ENCODE assay signal across 30 cellular contexts in the genomic region with DNA sequence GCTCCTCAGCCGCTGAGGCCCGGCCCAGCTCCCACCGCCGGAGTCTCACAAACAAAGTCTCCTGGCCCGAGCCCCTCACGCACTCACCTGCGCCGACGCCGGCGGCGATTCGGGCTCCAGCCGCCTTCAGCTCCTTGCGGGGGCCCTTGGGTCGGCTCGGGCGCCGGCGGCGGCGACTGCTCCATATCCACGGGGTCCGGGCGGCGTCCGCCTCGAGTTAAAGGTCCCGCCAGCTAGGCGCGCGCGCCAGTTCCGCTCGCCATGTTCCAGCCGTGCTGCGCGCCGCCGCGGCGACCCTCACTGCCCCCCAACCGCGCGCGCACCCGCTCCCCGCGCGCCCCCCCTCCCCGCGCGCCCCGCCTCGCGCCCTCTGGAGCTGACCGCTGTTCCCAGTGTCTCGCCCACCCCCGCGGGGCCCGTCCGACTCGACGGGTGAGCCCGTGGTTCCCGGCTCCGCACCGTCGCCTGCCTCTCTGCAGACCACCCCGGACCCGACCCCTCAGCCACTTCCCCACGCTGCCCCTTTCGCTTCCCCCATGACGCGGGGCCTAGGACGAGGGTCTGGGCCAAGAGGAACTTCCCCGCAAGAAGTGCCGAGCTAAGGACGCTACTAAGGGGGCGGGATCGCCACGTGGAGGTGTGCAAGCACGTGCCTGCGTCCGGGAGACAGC.
DNase-seq lines count a peak whose midpoint lies in the region; ATAC-seq, FAIRE-seq and TF ChIP-seq lines count a peak whose summit lies in the region.
"Had no signal": no experiment of that assay in that cellular context is flagged by ENCODE, and none has a peak within 500 bp of the region (broad histone marks: within the 10 kb centered on the region; RNA-seq: fewer than 3 reads in every experiment).

No MANE protein-coding gene starts in this region.

- FAIRE-seq in K562 (lab: Jason Lieb, UNC): no peak
- FAIRE-seq: HTR-8/SVneo had no signal

- DNase-seq in SK-N-SH (peak; percentile 24), GM20000 (ENCODE audit: low spot score) (peak; percentile 13), K562 (ENCODE audit: extremely low read depth in 1 of 4, low spot score in 3 of 4) (peak in 3 of 4 experiments; percentile 3 to 19 (median 5)), thoracic aorta (ENCODE audit: low spot score) (no peak), AG20443 (ENCODE audit: low spot score) (no peak), NCI-H2171 (lab: John Stamatoyannopoulos, UW) (no peak), HK-2 (ENCODE audit: unreplicated experiment) (no peak)
- DNase-seq: activated CD4-positive, alpha-beta T cell treated with anti-CD3 and anti-CD28 coated beads, Interleukin-2, amount 10 ng/mL, durations not matched to agents 7 days and 5 days; activated CD8-positive, alpha-beta memory T cell treated with anti-CD3 and anti-CD28 coated beads, Interleukin-2, amount 10 ng/mL, durations not matched to agents 7 days and 5 days; activated gamma-delta T cell; activated T-cell treated with anti-CD3 and anti-CD28 coated beads, Interleukin-2, amount 50 U/mL, for 4 hours; CD4-positive, alpha-beta T cell; central memory CD4-positive, alpha-beta T cell; effector memory CD8-positive, alpha-beta T cell; head of caudate nucleus; islet precursor cell; left ventricle myocardium superior; mesendoderm; NCI-H2029; NCI-H526; right cardiac atrium; SHP77; spleen; stimulated activated CD4-positive, alpha-beta T cell treated with anti-CD3 and anti-CD28 coated beads, Interleukin-2, amount 100 ng/mL, for 48 hours; SW 1271; T1000 had no signal

- H3K4me2 ChIP-seq in SK-N-SH (no peak overlapping the region), K562 (ENCODE audit: insufficient read depth, low read length) (no peak overlapping the region)

- H3K9me3 ChIP-seq in SK-N-SH (no peaks in the 10 kb centered on the region), K562 (replicated peaks; ENCODE audit: control insufficient read depth, insufficient read depth, low read depth, low read length) (no peaks in the 10 kb centered on the region), thoracic aorta (no peaks in the 10 kb centered on the region)

- in situ Hi-C loops in K562 (cut with MboI): no loop called here

- 44% methylated on average over 50 of the region's 85 CpGs for WGBS in SK-N-SH (ENCODE audit: low lambda C conversion rate)
- WGBS in K562 (ENCODE audit: insufficient coverage, low coverage, missing lambda C conversion rate): 51% methylated on average over 22 of the region's 85 CpGs

- H3K9ac ChIP-seq in SK-N-SH (no peak overlapping the region), K562 (ENCODE audit: insufficient read depth in 1 of 2, low read depth in 2 of 2, low read length in 2 of 2) (no peak overlapping the region)

- TF ChIP-seq RAD21 in SK-N-SH (IDR thresholded peaks at IDR 0.05; ENCODE audit: low read length): no peak
- no peak for TF ChIP-seq RAD21 in K562 (CRISPR knock-in tag; conservative IDR thresholded peaks at IDR 0.05 in 1 of 2, IDR thresholded peaks at IDR 0.05 in 1 of 2)

- H3K27me3 ChIP-seq in SK-N-SH (ENCODE audit: insufficient read depth) (no peaks in the 10 kb centered on the region; the same call in 1 of the 2 replicates), K562 (ENCODE audit: control insufficient read depth in 2 of 2, insufficient read depth in 2 of 2, low read length in 2 of 2) (no peaks in the 10 kb centered on the region), thoracic aorta (replicated peaks; ENCODE audit: insufficient read depth) (no peaks in the 10 kb centered on the region)

- H3K9me2 ChIP-seq in SK-N-SH: no peaks in the 10 kb centered on the region

- TF ChIP-seq EP300 in SK-N-SH (IDR thresholded peaks at IDR 0.05; ENCODE audit: borderline replicate concordance in 1 of 2, low read depth in 1 of 2, low read length in 1 of 2): no peak
- TF ChIP-seq EP300 in K562 (IDR thresholded peaks at IDR 0.05; ENCODE audit: low read length): no peak

- H3K27ac ChIP-seq in SK-N-SH (ENCODE audit: low read depth in 2 of 2, low read length in 1 of 2) (no peak overlapping the region), K562 (ENCODE audit: extremely low read depth, low read depth, low read length) (no peak overlapping the region), thoracic aorta (no peak overlapping the region)
- H3K27ac ChIP-seq: spleen, VCaP had no signal

- ATAC-seq in SK-N-SH treated with all-trans-retinoic acid at 6 μM for 48 hours (no peak), K562 (no peak), thoracic aorta (ENCODE audit: insufficient number of reproducible peaks, low FRiP score, low read depth) (no peak)
- ATAC-seq: activated CD8-positive, alpha-beta memory T cell treated with anti-CD3 and anti-CD28 coated beads, Interleukin-2, amount 10 ng/mL, durations not matched to agents 7 days and 5 days; activated T-cell treated with anti-CD3 and anti-CD28 coated beads, Interleukin-2, amount 50 U/mL, for 4 hours; effector memory CD8-positive, alpha-beta T cell; esophagus mucosa; left ventricle myocardium superior; right cardiac atrium had no signal

- no peaks in the 10 kb centered on the region for H3K36me3 ChIP-seq in SK-N-SH (replicated peaks in 1 of 2; ENCODE audit: control insufficient read depth in 1 of 2, insufficient read depth in 2 of 2, low read length in 1 of 2)
- no peaks in the 10 kb centered on the region for H3K36me3 ChIP-seq in K562 (ENCODE audit: control insufficient read depth, insufficient read depth, low read length)
- no peaks in the 10 kb centered on the region for H3K36me3 ChIP-seq in thoracic aorta
- H3K36me3 ChIP-seq: spleen had no signal

- H3K4me3 ChIP-seq in SK-N-SH (ENCODE audit: low read depth in 2 of 2, low read length in 1 of 2) (no peak overlapping the region), K562 (peak overlapping the region; percentile 37; the same call in 1 of the 2 replicates), thoracic aorta (peak overlapping the region; percentile 53)
- H3K4me3 ChIP-seq: spleen had no signal

- intact Hi-C loops in K562 (cut with micrococcal nuclease): no loop called here

- BruUV-seq in K562 (replicated peaks; lab: Mats Ljungman, UMichigan): no TSS peak

- no peaks in the 10 kb centered on the region for H4K20me1 ChIP-seq in SK-N-SH (ENCODE audit: insufficient read depth)
- H4K20me1 ChIP-seq in K562 (replicated peaks; ENCODE audit: control insufficient read depth, insufficient read depth, low read length): no peaks in the 10 kb centered on the region

- no peaks in the 10 kb centered on the region for H3F3A ChIP-seq in SK-N-SH (replicated peaks; ENCODE audit: insufficient read depth)

- no peaks in the 10 kb centered on the region for H3K4me1 ChIP-seq in SK-N-SH (ENCODE audit: control insufficient read depth in 1 of 2, insufficient read depth in 2 of 2, low read depth in 1 of 2, low read length in 1 of 2)
- H3K4me1 ChIP-seq in K562 (replicated peaks in 1 of 2; ENCODE audit: control insufficient read depth in 2 of 2, insufficient read depth in 2 of 2, low read length in 2 of 2): peaks cover 0 to 4% of the 10 kb centered on the region in 2 experiments; a peak in 2 of 5 replicates
- H3K4me1 ChIP-seq in thoracic aorta (ENCODE audit: control insufficient read depth in 1 of 2, low read depth in 2 of 2): no peaks in the 10 kb centered on the region
- H3K4me1 ChIP-seq: spleen had no signal

- no peak for TF ChIP-seq POLR2A in K562 (conservative IDR thresholded peaks at IDR 0.05)

- POLR2A ChIA-PET in SK-N-SH (lab: Yijun Ruan, JAX): no interaction called here
- POLR2A ChIA-PET in K562 (lab: Yijun Ruan, JAX): no interaction called here

- H3K9me1 ChIP-seq in K562 (ENCODE audit: control insufficient read depth, insufficient read depth, low read length): no peaks in the 10 kb centered on the region

- TF ChIP-seq CTCF in SK-N-SH (IDR thresholded peaks at IDR 0.05) (no peak), GM20000 (IDR thresholded peaks at IDR 0.05; ENCODE audit: extremely low read depth, missing control alignments) (no peak), K562 (IDR thresholded peaks at IDR 0.05 in 2 of 3, conservative IDR thresholded peaks at IDR 0.05 in 1 of 3; ENCODE audit: insufficient read depth in 2 of 3, low read depth in 1 of 3, low read length in 3 of 3) (no peak), thoracic aorta (IDR thresholded peaks at IDR 0.05) (no peak)

- H3K79me2 ChIP-seq in SK-N-SH (ENCODE audit: insufficient read depth) (no peaks in the 10 kb centered on the region), K562 (ENCODE audit: control insufficient read depth, insufficient read depth, low read length) (no peaks in the 10 kb centered on the region)

- H2AFZ ChIP-seq in SK-N-SH (ENCODE audit: low read depth): no peak overlapping the region
- no peak overlapping the region; the same call in 1 of the 2 replicates for H2AFZ ChIP-seq in K562 (ENCODE audit: low read depth, low read length)

- CTCF ChIA-PET in SK-N-SH (lab: Yijun Ruan, JAX): no interaction called here
- CTCF ChIA-PET in K562 (lab: Yijun Ruan, JAX; ENCODE audit: low intra/inter-chr PET ratio): no interaction called here

TF ChIP-seq in SK-N-SH, 30 proteins besides CTCF, POLR2A, EP300 and RAD21 (continues in another document):
- TF ChIP-seq SIN3A (IDR thresholded peaks at IDR 0.05; ENCODE audit: borderline replicate concordance, low read depth, low read length) (no peak), FOXJ3 (CRISPR knock-in tag; IDR thresholded peaks at IDR 0.05) (no peak), JUND (IDR thresholded peaks at IDR 0.05) (no peak), TAF1 (IDR thresholded peaks at IDR 0.05; ENCODE audit: borderline replicate concordance, low read depth, low read length) (no peak)

TF ChIP-seq in SK-N-SH treated with all-trans-retinoic acid at 6 μM for 48 hours, 23 proteins besides CTCF, POLR2A, EP300 and RAD21 (continues in another document):
- TF ChIP-seq RARB (CRISPR knock-in tag; IDR thresholded peaks at IDR 0.05): no peak

TF ChIP-seq in K562, 482 proteins besides CTCF, POLR2A, EP300 and RAD21 (continues in another document):
- no peak for TF ChIP-seq JUNB (CRISPR knock-in tag; conservative IDR thresholded peaks at IDR 0.05)
- TF ChIP-seq, protein P1, sequence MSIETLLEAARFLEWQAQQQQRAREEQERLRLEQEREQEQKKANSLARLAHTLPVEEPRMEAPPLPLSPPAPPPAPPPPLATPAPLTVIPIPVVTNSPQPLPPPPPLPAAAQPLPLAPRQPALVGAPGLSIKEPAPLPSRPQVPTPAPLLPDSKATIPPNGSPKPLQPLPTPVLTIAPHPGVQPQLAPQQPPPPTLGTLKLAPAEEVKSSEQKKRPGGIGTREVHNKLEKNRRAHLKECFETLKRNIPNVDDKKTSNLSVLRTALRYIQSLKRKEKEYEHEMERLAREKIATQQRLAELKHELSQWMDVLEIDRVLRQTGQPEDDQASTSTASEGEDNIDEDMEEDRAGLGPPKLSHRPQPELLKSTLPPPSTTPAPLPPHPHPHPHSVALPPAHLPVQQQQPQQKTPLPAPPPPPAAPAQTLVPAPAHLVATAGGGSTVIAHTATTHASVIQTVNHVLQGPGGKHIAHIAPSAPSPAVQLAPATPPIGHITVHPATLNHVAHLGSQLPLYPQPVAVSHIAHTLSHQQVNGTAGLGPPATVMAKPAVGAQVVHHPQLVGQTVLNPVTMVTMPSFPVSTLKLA (conservative IDR thresholded peaks at IDR 0.05): 0 out of 4 replicates have a peak, but pooled peaks of 1 of the 2 experiments have one; percentile 29

Comparison
In these comparisons a context has a peak if more than half of its experiments do, and no peak if none do; other contexts are left out.
1. DNase-seq: peak in SK-N-SH (single experiment), GM20000 (single experiment) and K562 (3 of 4); none in thoracic aorta (single experiment), AG20443 (single experiment), NCI-H2171 (single experiment) and HK-2 (single experiment).
2. H3K4me3 ChIP-seq: peak in K562 (single experiment) and thoracic aorta (single experiment); none in SK-N-SH (0 of 2).